ENCODE assay signal across 14 cellular contexts in genomic region chr1:232983817-232984567, GRCh38.
"Had no signal": no experiment of that assay in that cellular context is flagged by ENCODE, and none has a peak within 500 bp of the region (broad histone marks: within the 10 kb centered on the region; RNA-seq: fewer than 3 reads in every experiment).

No MANE protein-coding gene starts in this region.

- H3K4me3 Mint-ChIP-seq: activated CD8-positive, alpha-beta T cell treated with anti-CD3 and anti-CD28 coated beads, Interleukin-2, amount 10 ng/mL, durations not matched to agents 7 days and 5 days; stimulated activated effector memory CD8-positive, alpha-beta T cell treated with anti-CD3 and anti-CD28 coated beads, Interleukin-12 subunit alpha, Interleukin-12 subunit beta, amount 100 ng/mL, for 72 hours had no signal

- H3K27ac Mint-ChIP-seq: activated CD8-positive, alpha-beta T cell treated with anti-CD3 and anti-CD28 coated beads, Interleukin-2, amount 10 ng/mL, durations not matched to agents 7 days and 5 days; stimulated activated effector memory CD8-positive, alpha-beta T cell treated with anti-CD3 and anti-CD28 coated beads, Interleukin-12 subunit alpha, Interleukin-12 subunit beta, amount 100 ng/mL, for 72 hours had no signal

- H3K27me3 ChIP-seq: ascending aorta, gastroesophageal sphincter, right lobe of liver, SJSA1, upper lobe of left lung had no signal

- ATAC-seq: activated CD8-positive, alpha-beta T cell treated with anti-CD3 and anti-CD28 coated beads, Interleukin-2, amount 10 ng/mL, durations not matched to agents 7 days and 5 days; gastroesophageal sphincter; psoas muscle; right lobe of liver; stimulated activated effector memory CD8-positive, alpha-beta T cell treated with anti-CD3 and anti-CD28 coated beads, Interleukin-12 subunit alpha, Interleukin-12 subunit beta, amount 100 ng/mL, for 72 hours had no signal

- H3K27ac ChIP-seq: ascending aorta, epithelial cell of prostate, gastroesophageal sphincter, psoas muscle, right lobe of liver, upper lobe of left lung had no signal

- H3K9me3 Mint-ChIP-seq: stimulated activated effector memory CD8-positive, alpha-beta T cell treated with anti-CD3 and anti-CD28 coated beads, Interleukin-12 subunit alpha, Interleukin-12 subunit beta, amount 100 ng/mL, for 72 hours had no signal

- DNase-seq: activated CD4-positive, alpha-beta T cell treated with anti-CD3 and anti-CD28 coated beads for 1 hour; activated CD8-positive, alpha-beta T cell treated with anti-CD3 and anti-CD28 coated beads, Interleukin-2, amount 10 ng/mL, durations not matched to agents 7 days and 5 days; effector CD4-positive, alpha-beta T cell; kidney glomerular epithelial cell; psoas muscle; right lobe of liver; SW 1271; T-helper 9 cell had no signal
